1 cellular context compared by ENCODE assay signal in genomic region chr1:198175418-198176170, GRCh38.
A peak's percentile ranks its signal among the peaks of the same experiment; 100 is the strongest.
TF ChIP-seq lines count a peak whose summit lies in the region.

No MANE protein-coding gene starts in this region.

TF ChIP-seq in GM12878, 131 proteins besides CTCF, POLR2A, EP300 and RAD21 (continued from another document and continues in another):
- TF ChIP-seq RAD51 (IDR thresholded peaks at IDR 0.05), result no peak
- TF ChIP-seq PAX5 (IDR thresholded peaks at IDR 0.05; ENCODE audit: borderline replicate concordance, low read depth, low read length), result no peak
- TF ChIP-seq PBX3 (IDR thresholded peaks at IDR 0.05; ENCODE audit: insufficient replicate concordance, low read depth, low read length), result no peak
- no peak for TF ChIP-seq E2F4 (IDR thresholded peaks at IDR 0.05; ENCODE audit: low read depth, low read length)
- no peak for TF ChIP-seq ZNF274 (IDR thresholded peaks at IDR 0.05; ENCODE audit: insufficient read depth, insufficient read length)
- no peak for TF ChIP-seq E2F8 (IDR thresholded peaks at IDR 0.05; ENCODE audit: low read depth, partially characterized antibody)
- no peak for TF ChIP-seq SRF (IDR thresholded peaks at IDR 0.05; ENCODE audit: low read depth in 2 of 2, low read length in 2 of 2)
- TF ChIP-seq HDGF (IDR thresholded peaks at IDR 0.05), result no peak
- no peak for TF ChIP-seq CHD4 (IDR thresholded peaks at IDR 0.05)
- TF ChIP-seq CHD1 (IDR thresholded peaks at IDR 0.05; ENCODE audit: low read depth, low read length), result no peak
- no peak for TF ChIP-seq RBBP5 (conservative IDR thresholded peaks at IDR 0.05)
- TF ChIP-seq RUNX3 (IDR thresholded peaks at IDR 0.05; ENCODE audit: low read length), result 0 out of 2 replicates have a peak, but pooled peaks have one; percentile 4
- no peak for TF ChIP-seq CBFB (IDR thresholded peaks at IDR 0.05; ENCODE audit: low read depth)
- TF ChIP-seq STAT3 (IDR thresholded peaks at IDR 0.05; ENCODE audit: low read depth, low read length), result no peak
- TF ChIP-seq YBX1 (IDR thresholded peaks at IDR 0.05), result no peak
- TF ChIP-seq SMAD1 (IDR thresholded peaks at IDR 0.05; ENCODE audit: low read depth, partially characterized antibody), result no peak
- no peak for TF ChIP-seq SMAD5 (IDR thresholded peaks at IDR 0.05; ENCODE audit: low read depth)
- TF ChIP-seq ZNF592 (IDR thresholded peaks at IDR 0.05), result no peak
- no peak for TF ChIP-seq ZSCAN29 (IDR thresholded peaks at IDR 0.05)
- TF ChIP-seq POLR2AphosphoS2 (IDR thresholded peaks at IDR 0.05; ENCODE audit: low read depth, low read length), result no peak
- TF ChIP-seq CEBPZ (IDR thresholded peaks at IDR 0.05; ENCODE audit: low read depth, low read length), result no peak
- no peak for TF ChIP-seq CREB1 (IDR thresholded peaks at IDR 0.05; ENCODE audit: low read depth)
- no peak for TF ChIP-seq KDM1A (IDR thresholded peaks at IDR 0.05; ENCODE audit: borderline replicate concordance)
- no peak for TF ChIP-seq HCFC1 (IDR thresholded peaks at IDR 0.05; ENCODE audit: low read length)
- no peak for TF ChIP-seq ETV6 (conservative IDR thresholded peaks at IDR 0.05 in 1 of 2, IDR thresholded peaks at IDR 0.05 in 1 of 2; ENCODE audit: borderline replicate concordance in 1 of 2, low read depth in 1 of 2)
- no peak for TF ChIP-seq CEBPB (IDR thresholded peaks at IDR 0.05; ENCODE audit: borderline replicate concordance in 1 of 2, low read depth in 2 of 2, low read length in 2 of 2)
- 0 out of 2 replicates have a peak, but pooled peaks have one; percentile 13 for TF ChIP-seq BCL11A (IDR thresholded peaks at IDR 0.05; ENCODE audit: low read depth, low read length)
- no peak for TF ChIP-seq KAT2A (conservative IDR thresholded peaks at IDR 0.05; ENCODE audit: control insufficient read depth, low read depth, low read length)
- no peak for TF ChIP-seq EZH2 (IDR thresholded peaks at IDR 0.05; ENCODE audit: borderline replicate concordance, control insufficient read depth, low read depth, low read length)
- 0 out of 2 replicates have a peak, but pooled peaks have one; percentile 19 for TF ChIP-seq NFIC (IDR thresholded peaks at IDR 0.05; ENCODE audit: low read depth, low read length)
- TF ChIP-seq SREBF1 (IDR thresholded peaks at IDR 0.05; ENCODE audit: low read length), result 0 out of 2 replicates have a peak, but pooled peaks have one; percentile 32
- no peak for TF ChIP-seq MXI1 (IDR thresholded peaks at IDR 0.05; ENCODE audit: low read depth, low read length)
- no peak for TF ChIP-seq CBX3 (IDR thresholded peaks at IDR 0.05; ENCODE audit: borderline replicate concordance, low read depth)
- TF ChIP-seq PRDM15 (CRISPR knock-in tag; IDR thresholded peaks at IDR 0.05), result no peak
- TF ChIP-seq ZZZ3 (IDR thresholded peaks at IDR 0.05; ENCODE audit: control insufficient read depth, insufficient read length, low read depth), result no peak
- no peak for TF ChIP-seq ZBTB33 (IDR thresholded peaks at IDR 0.05)
- 0 out of 2 replicates have a peak, but pooled peaks have one; percentile 9 for TF ChIP-seq ZNF687 (IDR thresholded peaks at IDR 0.05)
